8 cellular contexts compared by ENCODE assay signal in genomic region chr5:169581580-169582227, GRCh38. TPM values are rescaled to one million over a fixed set of nuclear protein-coding genes. Genes with fewer than 3 reads are reported as not detected.
DNase-seq lines count a peak whose midpoint lies in the region; ATAC-seq and TF ChIP-seq lines count a peak whose summit lies in the region.

No MANE protein-coding gene starts in this region.

- peak overlapping the region; percentile 17 for H3K4me2 ChIP-seq in hepatocyte

- no peaks in the 10 kb centered on the region for H3K9me3 ChIP-seq in hepatocyte (ENCODE audit: low read depth)

- H3K27me3 ChIP-seq in hepatocyte: no peaks in the 10 kb centered on the region

- H3K27ac ChIP-seq in hepatocyte: peak overlapping the region; percentile 69

- no peaks in the 10 kb centered on the region for H3K36me3 ChIP-seq in hepatocyte (replicated peaks; ENCODE audit: insufficient read depth, low read depth)

- no peaks in the 10 kb centered on the region for H3K4me1 ChIP-seq in hepatocyte (ENCODE audit: insufficient read depth)

- TF ChIP-seq EP300 in Ishikawa (IDR thresholded peaks at IDR 0.05; ENCODE audit: borderline replicate concordance): no peak

- 18% methylated on average over 6 of the region's 6 CpGs for WGBS in hepatocyte (ENCODE audit: low lambda C conversion rate, missing lambda C conversion rate)

- no peaks in the 10 kb centered on the region for H3K9me2 ChIP-seq in hepatocyte (replicated peaks; ENCODE audit: insufficient read depth)

- DNase-seq in DMS79 (lab: John Stamatoyannopoulos, UW) (peak; percentile 2), T-helper 1 cell (peak in 4 of 5 donors; percentile 10 to 61 (median 36)), anterior cingulate cortex (lab: John Stamatoyannopoulos, UW) (peak in 36 of 58 donors; percentile 0 to 43 (median 10)), hepatocyte (ENCODE audit: low spot score) (peak; percentile 83)
- peak; percentile 28 to 72 (median 48) for DNase-seq in stimulated activated CD4-positive, alpha-beta T cell treated with anti-CD3 and anti-CD28 coated beads, Interleukin-12 subunit alpha, Interleukin-12 subunit beta, amount 100 ng/mL, for 48 hours (ENCODE audit: low read depth in 2 of 3, low spot score in 1 of 3)

- TF ChIP-seq CTCF in hepatocyte (IDR thresholded peaks at IDR 0.05; ENCODE audit: poor library complexity): peak; percentile 72

- no peak overlapping the region for H2AFZ ChIP-seq in hepatocyte

- no peaks in the 10 kb centered on the region for H4K20me1 ChIP-seq in hepatocyte (ENCODE audit: insufficient read depth, poor library complexity, severe bottlenecking)

- TF ChIP-seq RAD21 in Ishikawa (IDR thresholded peaks at IDR 0.05; ENCODE audit: low read depth): peak; percentile 75

- ATAC-seq in GM21447 (IDR thresholded peaks at IDR 0.05; ENCODE audit: unreplicated experiment) (peak; percentile 39), GM19324 (IDR thresholded peaks at IDR 0.05; ENCODE audit: low FRiP score, unreplicated experiment) (no peak)

- H3K4me3 ChIP-seq in hepatocyte: no peak overlapping the region

- H3K79me2 ChIP-seq in hepatocyte: peaks cover 26% of the 10 kb centered on the region

TF ChIP-seq in Ishikawa, 13 proteins besides CTCF, POLR2A, EP300 and RAD21:
- no peak for TF ChIP-seq USF1 (IDR thresholded peaks at IDR 0.05)
- no peak for TF ChIP-seq NFIC (IDR thresholded peaks at IDR 0.05)
- no peak for TF ChIP-seq TCF12 (IDR thresholded peaks at IDR 0.05; ENCODE audit: low read depth)
- TF ChIP-seq REST (IDR thresholded peaks at IDR 0.05; ENCODE audit: low read depth): no peak
- no peak for TF ChIP-seq YY1 (IDR thresholded peaks at IDR 0.05; ENCODE audit: low read depth)
- TF ChIP-seq MAX (IDR thresholded peaks at IDR 0.05): no peak
- no peak for TF ChIP-seq FOXM1 (IDR thresholded peaks at IDR 0.05; ENCODE audit: borderline replicate concordance, low read depth)
- TF ChIP-seq ZBTB7A (IDR thresholded peaks at IDR 0.05; ENCODE audit: low read depth): no peak
- no peak for TF ChIP-seq EGR1 (IDR thresholded peaks at IDR 0.05)
- no peak for TF ChIP-seq TAF1 (IDR thresholded peaks at IDR 0.05; ENCODE audit: low read depth)
- no peak for TF ChIP-seq CEBPB (IDR thresholded peaks at IDR 0.05)

RNA-seq across cellular contexts. Expression of gene SPDL1, which starts 1.9 kb away (rescaled TPM):
- 16.7 and 27.3 TPM in 2 replicates for total RNA-seq in hepatocyte
- 17.9 and 18.4 TPM in 2 replicates for polyA plus RNA-seq in hepatocyte

RNA-seq across cellular contexts. Expression of gene DOCK2, which starts 55.4 kb away (rescaled TPM):
- 0.48 and 0.60 TPM in 2 replicates for total RNA-seq in hepatocyte
- 0.62 TPM in 1 of 2 replicates, not detected in the other for polyA plus RNA-seq in hepatocyte

Comparison
In these comparisons a context has a peak if more than half of its experiments do, and no peak if none do; other contexts are left out.
1. DNase-seq: peak in every context shown above with its lines; median percentile 83 in hepatocyte; 48 in stimulated activated CD4-positive, alpha-beta T cell treated with anti-CD3 and anti-CD28 coated beads, Interleukin-12 subunit alpha, Interleukin-12 subunit beta, amount 100 ng/mL, for 48 hours; 36 in T-helper 1 cell; 10 in anterior cingulate cortex; 2 in DMS79.